ENCODE assay signal across 14 cellular contexts in genomic region chr3:14174483-14174882, GRCh38. TPM values are rescaled to one million over a fixed set of nuclear protein-coding genes. Genes with fewer than 3 reads are reported as not detected.
DNase-seq lines count a peak whose midpoint lies in the region; ATAC-seq lines count a peak whose summit lies in the region.
"Had no signal": no experiment of that assay in that cellular context is flagged by ENCODE, and none has a peak within 500 bp of the region (broad histone marks: within the 10 kb centered on the region; RNA-seq: fewer than 3 reads in every experiment).

No MANE protein-coding gene starts in this region.

- H3K79me2 ChIP-seq in GM23248 (ENCODE audit: insufficient read depth): peaks cover 74% of the 10 kb centered on the region

- H3K9me2 ChIP-seq in GM23248 (ENCODE audit: insufficient read depth): no peaks in the 10 kb centered on the region

- no peaks in the 10 kb centered on the region for H4K20me1 ChIP-seq in GM23248 (ENCODE audit: insufficient read depth)

- H3K4me3 Mint-ChIP-seq in CD4-positive, CD25-positive, alpha-beta regulatory T cell: peak overlapping the region in 3 of 4 donors; percentile 57 to 73 (median 65)

- no peaks in the 10 kb centered on the region for H3K9me3 Mint-ChIP-seq in CD4-positive, CD25-positive, alpha-beta regulatory T cell

- H3K27me3 Mint-ChIP-seq in CD4-positive, CD25-positive, alpha-beta regulatory T cell: no peaks in the 10 kb centered on the region
- H3K27me3 Mint-ChIP-seq: activated CD8-positive, alpha-beta memory T cell treated with anti-CD3 and anti-CD28 coated beads, Interleukin-2, amount 10 ng/mL, durations not matched to agents 7 days and 5 days had no signal

- peak overlapping the region; percentile 58 for H3K27ac ChIP-seq in CD4-positive, CD25-positive, alpha-beta regulatory T cell (ENCODE audit: insufficient read depth, low read length, poor library complexity, severe bottlenecking)
- peak overlapping the region; percentile 15; the same call in 1 of the 2 replicates for H3K27ac ChIP-seq in GM23248

- peak overlapping the region; percentile 65 for H3K4me3 ChIP-seq in CD4-positive, CD25-positive, alpha-beta regulatory T cell (ENCODE audit: low read depth, low read length)
- peak overlapping the region; percentile 24; the same call in 1 of the 2 replicates for H3K4me3 ChIP-seq in GM23248
- H3K4me3 ChIP-seq in adipocyte (ENCODE audit: low read length): no peak overlapping the region

- ATAC-seq in CD4-positive, CD25-positive, alpha-beta regulatory T cell (ENCODE audit: low read depth in 2 of 2): no peak
- ATAC-seq in HG03139 (IDR thresholded peaks at IDR 0.05; ENCODE audit: unreplicated experiment): no peak
- ATAC-seq: activated CD8-positive, alpha-beta memory T cell treated with anti-CD3 and anti-CD28 coated beads, Interleukin-2, amount 10 ng/mL, durations not matched to agents 7 days and 5 days had no signal

- H3K27ac Mint-ChIP-seq in CD4-positive, CD25-positive, alpha-beta regulatory T cell: peak overlapping the region; percentile 77 to 99 (median 90)

- H3K4me1 ChIP-seq in CD4-positive, CD25-positive, alpha-beta regulatory T cell (ENCODE audit: control insufficient read depth, insufficient read depth, low read length, poor library complexity, severe bottlenecking): peaks cover 45% of the 10 kb centered on the region
- peaks cover 62% of the 10 kb centered on the region for H3K4me1 ChIP-seq in GM23248 (ENCODE audit: insufficient read depth)
- H3K4me1 ChIP-seq in adipocyte (ENCODE audit: control insufficient read depth, insufficient read depth, low read length): peaks cover 35% of the 10 kb centered on the region

- H3F3A ChIP-seq in GM23248 (ENCODE audit: insufficient read depth): peaks cover 58% of the 10 kb centered on the region

- H3K36me3 ChIP-seq in CD4-positive, CD25-positive, alpha-beta regulatory T cell (ENCODE audit: control insufficient read depth, insufficient read depth, low read length): peaks cover 34% of the 10 kb centered on the region
- H3K36me3 ChIP-seq in GM23248 (ENCODE audit: low read depth) (peaks cover 13% of the 10 kb centered on the region; the same call in 1 of the 2 replicates), adipocyte (ENCODE audit: control insufficient read depth, insufficient read depth, low read length, severe bottlenecking) (peaks cover 35% of the 10 kb centered on the region)

- H3K9me3 ChIP-seq in CD4-positive, CD25-positive, alpha-beta regulatory T cell (ENCODE audit: control insufficient read depth in 2 of 2, low read length in 2 of 2): no peaks in the 10 kb centered on the region
- no peaks in the 10 kb centered on the region for H3K9me3 ChIP-seq in GM23248 (ENCODE audit: low read depth)
- no peaks in the 10 kb centered on the region for H3K9me3 ChIP-seq in adipocyte (ENCODE audit: control insufficient read depth, low read length)

- H2AFZ ChIP-seq in GM23248: no peak overlapping the region

- peaks cover 35% of the 10 kb centered on the region for H3K36me3 Mint-ChIP-seq in CD4-positive, CD25-positive, alpha-beta regulatory T cell

- H3K9ac ChIP-seq in GM23248 (no peak overlapping the region; the same call in 1 of the 2 replicates), adipocyte (ENCODE audit: low read length) (no peak overlapping the region)

- no peak for DNase-seq in CD4-positive, CD25-positive, alpha-beta regulatory T cell
- DNase-seq in GM23248 (peak; percentile 52), adipocyte (ENCODE audit: low read depth) (peak; percentile 31), iris pigment epithelial cell (ENCODE audit: low read depth) (peak; percentile 40), SHP77 treated with DMSO at 0.1 percent for 48 hours (lab: John Stamatoyannopoulos, UW) (no peak), ecto neural progenitor cell (ENCODE audit: low spot score) (no peak)
- DNase-seq: activated CD8-positive, alpha-beta memory T cell treated with anti-CD3 and anti-CD28 coated beads, Interleukin-2, amount 10 ng/mL, durations not matched to agents 7 days and 5 days; C1 segment of cervical spinal cord; cerebellar nuclear complex; MM.1S; NCI-H1930; NCI-H510A; retina had no signal

- peak overlapping the region; percentile 57 for H3K4me2 ChIP-seq in GM23248 (ENCODE audit: unreplicated experiment)

- peaks cover 35 to 76% (median 70%) of the 10 kb centered on the region in 4 donors for H3K4me1 Mint-ChIP-seq in CD4-positive, CD25-positive, alpha-beta regulatory T cell

- WGBS in GM23248 (ENCODE audit: low coverage in 1 of 2, low lambda C conversion rate in 2 of 2, missing lambda C conversion rate in 2 of 2), 2 experiments: 24 to 35% methylated on average over 2 of the region's 2 CpGs

- H3K27me3 ChIP-seq in CD4-positive, CD25-positive, alpha-beta regulatory T cell (ENCODE audit: control insufficient read depth, insufficient read depth, low read length): no peaks in the 10 kb centered on the region
- H3K27me3 ChIP-seq in GM23248 (replicated peaks; ENCODE audit: insufficient read depth) (no peaks in the 10 kb centered on the region), adipocyte (replicated peaks; ENCODE audit: control insufficient read depth, insufficient read depth, low read length) (no peaks in the 10 kb centered on the region)

- in situ Hi-C loops in GM23248 (cut with MboI): no loop called here

RNA-seq across cellular contexts. Expression of gene XPC, which starts 3.9 kb away (rescaled TPM):
- total RNA-seq in CD4-positive, CD25-positive, alpha-beta regulatory T cell: 75.5 TPM
- polyA plus RNA-seq in CD4-positive, CD25-positive, alpha-beta regulatory T cell: 10 to 100 TPM; 31.3 to 42.7 (median 36.9) TPM
- total RNA-seq in GM23248 (2014; rRNA removed; shearing (Covaris generic)): 62.1 and 76.4 TPM in 2 replicates
- 42.4 and 44.1 TPM in 2 replicates for polyA plus RNA-seq in GM23248 (2016; fragmentation: Nextera tagmentation; extraction: Ambion mirVana)

RNA-seq across cellular contexts. Expression of gene LSM3, which starts 4.1 kb away (rescaled TPM):
- 6.6 TPM for total RNA-seq in CD4-positive, CD25-positive, alpha-beta regulatory T cell
- 10 to 100 TPM; 19.1 to 25.7 (median 22.9) TPM for polyA plus RNA-seq in CD4-positive, CD25-positive, alpha-beta regulatory T cell
- 9.4 and 10.4 TPM in 2 replicates for total RNA-seq in GM23248 (2014; rRNA removed; shearing (Covaris generic))
- 32.3 and 32.4 TPM in 2 replicates for polyA plus RNA-seq in GM23248 (2016; fragmentation: Nextera tagmentation; extraction: Ambion mirVana)

RNA-seq across cellular contexts. Expression of gene TMEM43, which starts 49.6 kb away (rescaled TPM):
- total RNA-seq in CD4-positive, CD25-positive, alpha-beta regulatory T cell: 50.2 TPM
- 10 to 100 TPM; 73.7 to 81.0 (median 76.3) TPM for polyA plus RNA-seq in CD4-positive, CD25-positive, alpha-beta regulatory T cell
- 166 and 203 TPM in 2 replicates for total RNA-seq in GM23248 (2014; rRNA removed; shearing (Covaris generic))
- 143 and 145 TPM in 2 replicates for polyA plus RNA-seq in GM23248 (2016; fragmentation: Nextera tagmentation; extraction: Ambion mirVana)

RNA-seq across cellular contexts. Expression of gene CHCHD4, which starts 49.8 kb away (rescaled TPM):
- 3.6 TPM for total RNA-seq in CD4-positive, CD25-positive, alpha-beta regulatory T cell
- polyA plus RNA-seq in CD4-positive, CD25-positive, alpha-beta regulatory T cell: 10 to 100 TPM; 10.3 to 21.1 (median 16.5) TPM
- 12.3 and 17.2 TPM in 2 replicates for total RNA-seq in GM23248 (2014; rRNA removed; shearing (Covaris generic))
- 15.1 and 15.4 TPM in 2 replicates for polyA plus RNA-seq in GM23248 (2016; fragmentation: Nextera tagmentation; extraction: Ambion mirVana)

Comparison
In these comparisons a context has a peak if more than half of its experiments do, and no peak if none do; other contexts are left out.
1. DNase-seq: peak in GM23248 (single experiment), adipocyte (single experiment) and iris pigment epithelial cell (single experiment); none in CD4-positive, CD25-positive, alpha-beta regulatory T cell (0 of 3), SHP77 treated with DMSO at 0.1 percent for 48 hours (single experiment) and ecto neural progenitor cell (single experiment).